Comparison of ENCODE assay signal across 1 cellular context in the genomic region with DNA sequence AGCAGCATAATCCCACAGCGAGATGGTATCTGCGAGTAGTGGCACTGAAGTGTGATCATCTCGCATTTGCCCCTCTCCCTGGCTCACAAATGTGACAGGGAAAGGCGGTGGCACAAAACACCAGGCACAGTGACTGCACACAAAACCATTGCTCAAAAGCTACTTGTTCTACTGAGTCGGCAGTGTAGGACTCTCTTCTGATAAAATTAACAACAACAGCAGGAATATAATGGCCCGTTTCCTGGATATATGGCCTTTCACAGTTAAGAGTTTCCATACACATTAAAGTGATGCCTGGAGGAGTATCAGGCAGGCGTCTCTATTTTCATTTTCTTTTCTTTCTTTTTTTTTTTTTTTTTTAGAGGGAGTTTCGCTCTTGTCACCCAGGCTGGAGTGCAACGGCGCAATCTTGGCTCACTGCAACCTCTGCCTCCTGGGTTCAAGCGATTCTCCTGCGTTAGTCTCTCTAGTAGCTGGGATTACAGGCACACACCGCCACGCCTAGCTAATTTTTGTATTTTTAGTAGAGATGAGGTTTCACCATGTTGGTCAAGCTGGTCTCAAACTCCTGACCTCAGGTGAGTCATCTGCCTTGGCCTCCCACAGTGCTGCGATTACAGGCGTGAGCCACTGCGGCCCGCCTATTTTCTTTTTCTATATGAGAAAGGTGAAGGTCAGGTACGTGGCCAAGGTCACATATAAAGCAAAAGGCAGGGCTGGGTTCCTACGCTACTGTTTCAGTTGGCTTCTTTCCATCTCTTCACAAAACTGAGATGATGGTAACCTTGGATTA.
A peak's percentile ranks its signal among the peaks of the same experiment; 100 is the strongest.
TF ChIP-seq lines count a peak whose summit lies in the region.

No MANE protein-coding gene starts in this region.

TF ChIP-seq in HepG2, 621 proteins besides CTCF, POLR2A, EP300 and RAD21 (continued from another document and continues in another):
- TF ChIP-seq, protein P1, sequence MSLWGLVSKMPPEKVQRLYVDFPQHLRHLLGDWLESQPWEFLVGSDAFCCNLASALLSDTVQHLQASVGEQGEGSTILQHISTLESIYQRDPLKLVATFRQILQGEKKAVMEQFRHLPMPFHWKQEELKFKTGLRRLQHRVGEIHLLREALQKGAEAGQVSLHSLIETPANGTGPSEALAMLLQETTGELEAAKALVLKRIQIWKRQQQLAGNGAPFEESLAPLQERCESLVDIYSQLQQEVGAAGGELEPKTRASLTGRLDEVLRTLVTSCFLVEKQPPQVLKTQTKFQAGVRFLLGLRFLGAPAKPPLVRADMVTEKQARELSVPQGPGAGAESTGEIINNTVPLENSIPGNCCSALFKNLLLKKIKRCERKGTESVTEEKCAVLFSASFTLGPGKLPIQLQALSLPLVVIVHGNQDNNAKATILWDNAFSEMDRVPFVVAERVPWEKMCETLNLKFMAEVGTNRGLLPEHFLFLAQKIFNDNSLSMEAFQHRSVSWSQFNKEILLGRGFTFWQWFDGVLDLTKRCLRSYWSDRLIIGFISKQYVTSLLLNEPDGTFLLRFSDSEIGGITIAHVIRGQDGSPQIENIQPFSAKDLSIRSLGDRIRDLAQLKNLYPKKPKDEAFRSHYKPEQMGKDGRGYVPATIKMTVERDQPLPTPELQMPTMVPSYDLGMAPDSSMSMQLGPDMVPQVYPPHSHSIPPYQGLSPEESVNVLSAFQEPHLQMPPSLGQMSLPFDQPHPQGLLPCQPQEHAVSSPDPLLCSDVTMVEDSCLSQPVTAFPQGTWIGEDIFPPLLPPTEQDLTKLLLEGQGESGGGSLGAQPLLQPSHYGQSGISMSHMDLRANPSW (CRISPR knock-in tag; IDR thresholded peaks at IDR 0.05; ENCODE audit: borderline replicate concordance): no peak
- no peak for TF ChIP-seq RFX3 (CRISPR knock-in tag; IDR thresholded peaks at IDR 0.05)
- no peak for TF ChIP-seq ZNF234 (CRISPR knock-in tag; conservative IDR thresholded peaks at IDR 0.05)
- TF ChIP-seq MIER3 (CRISPR knock-in tag; IDR thresholded peaks at IDR 0.05; ENCODE audit: borderline replicate concordance): no peak
- TF ChIP-seq FOXO1 (CRISPR knock-in tag; IDR thresholded peaks at IDR 0.05): no peak
- no peak for TF ChIP-seq ZNF556 (CRISPR knock-in tag; IDR thresholded peaks at IDR 0.05; ENCODE audit: borderline replicate concordance)
- TF ChIP-seq, protein P2, sequence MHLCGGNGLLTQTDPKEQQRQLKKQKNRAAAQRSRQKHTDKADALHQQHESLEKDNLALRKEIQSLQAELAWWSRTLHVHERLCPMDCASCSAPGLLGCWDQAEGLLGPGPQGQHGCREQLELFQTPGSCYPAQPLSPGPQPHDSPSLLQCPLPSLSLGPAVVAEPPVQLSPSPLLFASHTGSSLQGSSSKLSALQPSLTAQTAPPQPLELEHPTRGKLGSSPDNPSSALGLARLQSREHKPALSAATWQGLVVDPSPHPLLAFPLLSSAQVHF (CRISPR knock-in tag; IDR thresholded peaks at IDR 0.05): no peak
- no peak for TF ChIP-seq ZNF605 (CRISPR knock-in tag; IDR thresholded peaks at IDR 0.05)
- 0 out of 2 replicates have a peak, but pooled peaks have one; percentile 11 for TF ChIP-seq SOX5 (CRISPR knock-in tag; IDR thresholded peaks at IDR 0.05; ENCODE audit: borderline replicate concordance)
- no peak for TF ChIP-seq ZNF569 (CRISPR knock-in tag; IDR thresholded peaks at IDR 0.05; ENCODE audit: borderline replicate concordance)
- TF ChIP-seq, protein P3, sequence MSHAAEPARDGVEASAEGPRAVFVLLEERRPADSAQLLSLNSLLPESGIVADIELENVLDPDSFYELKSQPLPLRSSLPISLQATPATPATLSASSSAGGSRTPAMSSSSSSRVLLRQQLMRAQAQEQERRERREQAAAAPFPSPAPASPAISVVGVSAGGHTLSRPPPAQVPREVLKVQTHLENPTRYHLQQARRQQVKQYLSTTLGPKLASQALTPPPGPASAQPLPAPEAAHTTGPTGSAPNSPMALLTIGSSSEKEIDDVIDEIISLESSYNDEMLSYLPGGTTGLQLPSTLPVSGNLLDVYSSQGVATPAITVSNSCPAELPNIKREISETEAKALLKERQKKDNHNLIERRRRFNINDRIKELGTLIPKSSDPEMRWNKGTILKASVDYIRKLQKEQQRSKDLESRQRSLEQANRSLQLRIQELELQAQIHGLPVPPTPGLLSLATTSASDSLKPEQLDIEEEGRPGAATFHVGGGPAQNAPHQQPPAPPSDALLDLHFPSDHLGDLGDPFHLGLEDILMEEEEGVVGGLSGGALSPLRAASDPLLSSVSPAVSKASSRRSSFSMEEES (CRISPR knock-in tag; IDR thresholded peaks at IDR 0.05): no peak
- TF ChIP-seq NONO (IDR thresholded peaks at IDR 0.05): no peak
- TF ChIP-seq NONO (CRISPR knock-in tag; conservative IDR thresholded peaks at IDR 0.05): no peak
- no peak for TF ChIP-seq BRD4 (CRISPR knock-in tag; IDR thresholded peaks at IDR 0.05)
- TF ChIP-seq, protein P4, sequence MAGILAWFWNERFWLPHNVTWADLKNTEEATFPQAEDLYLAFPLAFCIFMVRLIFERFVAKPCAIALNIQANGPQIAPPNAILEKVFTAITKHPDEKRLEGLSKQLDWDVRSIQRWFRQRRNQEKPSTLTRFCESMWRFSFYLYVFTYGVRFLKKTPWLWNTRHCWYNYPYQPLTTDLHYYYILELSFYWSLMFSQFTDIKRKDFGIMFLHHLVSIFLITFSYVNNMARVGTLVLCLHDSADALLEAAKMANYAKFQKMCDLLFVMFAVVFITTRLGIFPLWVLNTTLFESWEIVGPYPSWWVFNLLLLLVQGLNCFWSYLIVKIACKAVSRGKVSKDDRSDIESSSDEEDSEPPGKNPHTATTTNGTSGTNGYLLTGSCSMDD (CRISPR knock-in tag; IDR thresholded peaks at IDR 0.05): no peak
- peak; percentile 46 for TF ChIP-seq BCL6 (CRISPR knock-in tag; IDR thresholded peaks at IDR 0.05)
- TF ChIP-seq SMAD1 (CRISPR knock-in tag; IDR thresholded peaks at IDR 0.05; ENCODE audit: borderline replicate concordance, low read depth): no peak
- peak; percentile 19; the same call in 1 of the 2 replicates for TF ChIP-seq ZMYM4 (CRISPR knock-in tag; IDR thresholded peaks at IDR 0.05)
- no peak for TF ChIP-seq ZNF292 (CRISPR knock-in tag; IDR thresholded peaks at IDR 0.05; ENCODE audit: borderline replicate concordance, low read depth)
- no peak for TF ChIP-seq ZNF747 (CRISPR knock-in tag; IDR thresholded peaks at IDR 0.05; ENCODE audit: borderline replicate concordance)
- TF ChIP-seq ZNF530 (CRISPR knock-in tag; IDR thresholded peaks at IDR 0.05; ENCODE audit: low read depth): no peak
- TF ChIP-seq ZNF343 (CRISPR knock-in tag; IDR thresholded peaks at IDR 0.05): no peak
- TF ChIP-seq, protein P5, sequence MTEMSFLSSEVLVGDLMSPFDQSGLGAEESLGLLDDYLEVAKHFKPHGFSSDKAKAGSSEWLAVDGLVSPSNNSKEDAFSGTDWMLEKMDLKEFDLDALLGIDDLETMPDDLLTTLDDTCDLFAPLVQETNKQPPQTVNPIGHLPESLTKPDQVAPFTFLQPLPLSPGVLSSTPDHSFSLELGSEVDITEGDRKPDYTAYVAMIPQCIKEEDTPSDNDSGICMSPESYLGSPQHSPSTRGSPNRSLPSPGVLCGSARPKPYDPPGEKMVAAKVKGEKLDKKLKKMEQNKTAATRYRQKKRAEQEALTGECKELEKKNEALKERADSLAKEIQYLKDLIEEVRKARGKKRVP (CRISPR knock-in tag; IDR thresholded peaks at IDR 0.05): 0 out of 4 replicates have a peak, but pooled peaks of 1 of the 2 experiments have one; percentile 23
- TF ChIP-seq KDM5A (IDR thresholded peaks at IDR 0.05; ENCODE audit: borderline replicate concordance, low read length): no peak
- TF ChIP-seq CBX2 (IDR thresholded peaks at IDR 0.05; ENCODE audit: low read depth, low read length): no peak
- TF ChIP-seq CBX2 (CRISPR knock-in tag; IDR thresholded peaks at IDR 0.05; ENCODE audit: low read depth): no peak
- no peak for TF ChIP-seq ZNF12 (CRISPR knock-in tag; IDR thresholded peaks at IDR 0.05)
- TF ChIP-seq RFXANK (CRISPR knock-in tag; IDR thresholded peaks at IDR 0.05): no peak
- TF ChIP-seq, protein P6, sequence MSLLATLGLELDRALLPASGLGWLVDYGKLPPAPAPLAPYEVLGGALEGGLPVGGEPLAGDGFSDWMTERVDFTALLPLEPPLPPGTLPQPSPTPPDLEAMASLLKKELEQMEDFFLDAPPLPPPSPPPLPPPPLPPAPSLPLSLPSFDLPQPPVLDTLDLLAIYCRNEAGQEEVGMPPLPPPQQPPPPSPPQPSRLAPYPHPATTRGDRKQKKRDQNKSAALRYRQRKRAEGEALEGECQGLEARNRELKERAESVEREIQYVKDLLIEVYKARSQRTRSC (CRISPR knock-in tag; IDR thresholded peaks at IDR 0.05; ENCODE audit: low read depth): no peak
- no peak for TF ChIP-seq POLR2G (IDR thresholded peaks at IDR 0.05; ENCODE audit: low read depth, low read length)
- TF ChIP-seq, protein P7, sequence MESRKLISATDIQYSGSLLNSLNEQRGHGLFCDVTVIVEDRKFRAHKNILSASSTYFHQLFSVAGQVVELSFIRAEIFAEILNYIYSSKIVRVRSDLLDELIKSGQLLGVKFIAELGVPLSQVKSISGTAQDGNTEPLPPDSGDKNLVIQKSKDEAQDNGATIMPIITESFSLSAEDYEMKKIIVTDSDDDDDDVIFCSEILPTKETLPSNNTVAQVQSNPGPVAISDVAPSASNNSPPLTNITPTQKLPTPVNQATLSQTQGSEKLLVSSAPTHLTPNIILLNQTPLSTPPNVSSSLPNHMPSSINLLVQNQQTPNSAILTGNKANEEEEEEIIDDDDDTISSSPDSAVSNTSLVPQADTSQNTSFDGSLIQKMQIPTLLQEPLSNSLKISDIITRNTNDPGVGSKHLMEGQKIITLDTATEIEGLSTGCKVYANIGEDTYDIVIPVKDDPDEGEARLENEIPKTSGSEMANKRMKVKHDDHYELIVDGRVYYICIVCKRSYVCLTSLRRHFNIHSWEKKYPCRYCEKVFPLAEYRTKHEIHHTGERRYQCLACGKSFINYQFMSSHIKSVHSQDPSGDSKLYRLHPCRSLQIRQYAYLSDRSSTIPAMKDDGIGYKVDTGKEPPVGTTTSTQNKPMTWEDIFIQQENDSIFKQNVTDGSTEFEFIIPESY (CRISPR knock-in tag; IDR thresholded peaks at IDR 0.05): peak; percentile 63
- 0 out of 2 replicates have a peak, but pooled peaks have one; percentile 68 for TF ChIP-seq ESRRA (CRISPR knock-in tag; IDR thresholded peaks at IDR 0.05; ENCODE audit: low read depth)
- TF ChIP-seq, protein P8, sequence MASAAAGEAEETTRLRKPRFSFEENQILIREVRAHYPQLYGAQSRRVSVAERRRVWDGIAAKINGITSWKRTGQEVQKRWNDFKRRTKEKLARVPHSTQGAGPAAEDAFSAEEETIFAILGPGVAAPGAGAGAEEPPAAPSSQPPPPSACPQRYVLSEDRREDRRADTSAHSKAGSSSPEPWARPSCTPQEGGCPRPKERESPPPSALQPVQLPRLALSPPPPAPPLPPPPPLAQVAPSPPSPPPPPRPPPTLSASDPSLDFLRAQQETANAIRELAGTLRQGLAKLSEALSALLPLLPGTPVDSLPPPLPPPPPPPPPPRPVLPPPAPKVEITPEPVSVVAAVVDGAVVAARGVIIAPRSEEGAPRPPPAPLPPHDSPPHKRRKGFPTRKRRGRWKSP (CRISPR knock-in tag; IDR thresholded peaks at IDR 0.05): no peak
- no peak for TF ChIP-seq STAT5B (CRISPR knock-in tag; IDR thresholded peaks at IDR 0.05)
- TF ChIP-seq YY1 (IDR thresholded peaks at IDR 0.05; ENCODE audit: insufficient read depth, insufficient replicate concordance, low read depth, low read length): no peak
- TF ChIP-seq, protein P9, sequence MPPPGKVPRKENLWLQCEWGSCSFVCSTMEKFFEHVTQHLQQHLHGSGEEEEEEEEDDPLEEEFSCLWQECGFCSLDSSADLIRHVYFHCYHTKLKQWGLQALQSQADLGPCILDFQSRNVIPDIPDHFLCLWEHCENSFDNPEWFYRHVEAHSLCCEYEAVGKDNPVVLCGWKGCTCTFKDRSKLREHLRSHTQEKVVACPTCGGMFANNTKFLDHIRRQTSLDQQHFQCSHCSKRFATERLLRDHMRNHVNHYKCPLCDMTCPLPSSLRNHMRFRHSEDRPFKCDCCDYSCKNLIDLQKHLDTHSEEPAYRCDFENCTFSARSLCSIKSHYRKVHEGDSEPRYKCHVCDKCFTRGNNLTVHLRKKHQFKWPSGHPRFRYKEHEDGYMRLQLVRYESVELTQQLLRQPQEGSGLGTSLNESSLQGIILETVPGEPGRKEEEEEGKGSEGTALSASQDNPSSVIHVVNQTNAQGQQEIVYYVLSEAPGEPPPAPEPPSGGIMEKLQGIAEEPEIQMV (CRISPR knock-in tag; IDR thresholded peaks at IDR 0.05; ENCODE audit: low read depth): no peak
- TF ChIP-seq SRF (IDR thresholded peaks at IDR 0.05; ENCODE audit: low read depth, low read length): no peak
- TF ChIP-seq, protein P10, sequence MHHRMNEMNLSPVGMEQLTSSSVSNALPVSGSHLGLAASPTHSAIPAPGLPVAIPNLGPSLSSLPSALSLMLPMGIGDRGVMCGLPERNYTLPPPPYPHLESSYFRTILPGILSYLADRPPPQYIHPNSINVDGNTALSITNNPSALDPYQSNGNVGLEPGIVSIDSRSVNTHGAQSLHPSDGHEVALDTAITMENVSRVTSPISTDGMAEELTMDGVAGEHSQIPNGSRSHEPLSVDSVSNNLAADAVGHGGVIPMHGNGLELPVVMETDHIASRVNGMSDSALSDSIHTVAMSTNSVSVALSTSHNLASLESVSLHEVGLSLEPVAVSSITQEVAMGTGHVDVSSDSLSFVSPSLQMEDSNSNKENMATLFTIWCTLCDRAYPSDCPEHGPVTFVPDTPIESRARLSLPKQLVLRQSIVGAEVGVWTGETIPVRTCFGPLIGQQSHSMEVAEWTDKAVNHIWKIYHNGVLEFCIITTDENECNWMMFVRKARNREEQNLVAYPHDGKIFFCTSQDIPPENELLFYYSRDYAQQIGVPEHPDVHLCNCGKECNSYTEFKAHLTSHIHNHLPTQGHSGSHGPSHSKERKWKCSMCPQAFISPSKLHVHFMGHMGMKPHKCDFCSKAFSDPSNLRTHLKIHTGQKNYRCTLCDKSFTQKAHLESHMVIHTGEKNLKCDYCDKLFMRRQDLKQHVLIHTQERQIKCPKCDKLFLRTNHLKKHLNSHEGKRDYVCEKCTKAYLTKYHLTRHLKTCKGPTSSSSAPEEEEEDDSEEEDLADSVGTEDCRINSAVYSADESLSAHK (CRISPR knock-in tag; IDR thresholded peaks at IDR 0.05; ENCODE audit: borderline replicate concordance): no peak
- TF ChIP-seq SOX13 (IDR thresholded peaks at IDR 0.05): no peak
- TF ChIP-seq SOX13 (CRISPR knock-in tag; conservative IDR thresholded peaks at IDR 0.05 in 1 of 2, IDR thresholded peaks at IDR 0.05 in 1 of 2): peak in 1 of 2 experiments; percentile 36; a peak in 1 of 4 replicates
- TF ChIP-seq SKI (IDR thresholded peaks at IDR 0.05; ENCODE audit: partially characterized antibody): peak; percentile 77
- peak; percentile 29; the same call in 1 of the 2 replicates for TF ChIP-seq GATAD2A (CRISPR knock-in tag; IDR thresholded peaks at IDR 0.05)
- TF ChIP-seq, protein P11, sequence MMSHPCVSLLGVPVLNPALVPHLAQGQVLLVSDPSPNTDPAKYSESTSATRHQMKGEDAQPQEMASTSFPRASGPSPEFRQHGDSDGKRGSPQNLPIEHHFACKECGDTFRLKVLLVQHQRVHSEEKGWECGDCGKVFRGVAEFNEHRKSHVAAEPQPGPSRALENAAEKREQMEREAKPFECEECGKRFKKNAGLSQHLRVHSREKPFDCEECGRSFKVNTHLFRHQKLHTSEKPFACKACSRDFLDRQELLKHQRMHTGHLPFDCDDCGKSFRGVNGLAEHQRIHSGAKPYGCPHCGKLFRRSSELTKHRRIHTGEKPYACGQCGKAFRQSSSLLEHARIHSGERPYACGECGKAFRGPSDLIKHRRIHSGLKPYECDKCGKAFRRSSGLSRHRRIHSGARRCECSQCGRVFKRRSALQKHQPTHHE (CRISPR knock-in tag; IDR thresholded peaks at IDR 0.05; ENCODE audit: borderline replicate concordance): no peak
- peak; percentile 61; the same call in 1 of the 2 replicates for TF ChIP-seq RXRB (CRISPR knock-in tag; IDR thresholded peaks at IDR 0.05; ENCODE audit: borderline replicate concordance)
- TF ChIP-seq ZNF772 (CRISPR knock-in tag; IDR thresholded peaks at IDR 0.05): no peak
- no peak for TF ChIP-seq ARNT2 (CRISPR knock-in tag; IDR thresholded peaks at IDR 0.05; ENCODE audit: low read depth)
- no peak for TF ChIP-seq MAF1 (CRISPR knock-in tag; IDR thresholded peaks at IDR 0.05; ENCODE audit: borderline replicate concordance)
